In the genomic region with DNA sequence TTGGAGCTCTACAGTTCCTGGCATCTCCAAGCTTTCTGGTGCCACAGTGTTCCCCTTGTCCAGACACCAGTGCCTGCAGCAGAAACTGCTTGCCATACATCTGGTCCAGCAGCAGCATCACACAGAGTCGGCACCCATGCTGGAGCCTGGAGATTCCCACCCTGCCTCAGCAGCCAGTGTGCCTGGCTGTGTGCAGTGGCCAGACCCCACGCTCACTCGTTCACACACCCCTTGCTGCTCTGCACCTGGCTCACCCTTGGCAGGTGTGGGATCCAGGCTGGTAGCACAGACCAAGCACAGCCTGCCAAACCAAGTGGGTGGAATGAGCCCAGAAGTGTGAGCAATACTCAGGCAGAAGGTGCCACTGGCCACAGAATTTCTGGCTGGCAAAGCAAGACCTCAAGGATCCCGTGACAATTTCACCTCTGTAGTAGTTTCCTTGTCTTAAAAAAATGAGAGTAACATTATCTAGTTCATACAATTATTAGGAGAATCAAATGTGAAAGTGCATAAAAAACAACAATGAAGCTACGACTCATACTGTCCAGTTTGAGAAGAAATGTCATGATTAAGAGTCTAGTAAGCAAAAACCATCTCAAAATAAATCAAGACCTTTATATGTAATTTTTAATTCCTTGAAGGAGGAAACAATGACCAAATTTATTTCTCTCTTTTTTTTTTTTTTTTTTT, we compare ENCODE assay signal across 20 cellular contexts. TPM values are rescaled to one million over a fixed set of nuclear protein-coding genes. Genes with fewer than 3 reads are reported as not detected.
DNase-seq lines count a peak whose midpoint lies in the region; ATAC-seq, FAIRE-seq and TF ChIP-seq lines count a peak whose summit lies in the region.
"Had no signal": no experiment of that assay in that cellular context is flagged by ENCODE, and none has a peak within 500 bp of the region (broad histone marks: within the 10 kb centered on the region; RNA-seq: fewer than 3 reads in every experiment).

No MANE protein-coding gene starts in this region.

- H3K36me3 ChIP-seq in MG63 (no peaks in the 10 kb centered on the region), trophoblast cell (ENCODE audit: control insufficient read depth in 1 of 2, insufficient read depth in 2 of 2, low read length in 2 of 2) (no peaks in the 10 kb centered on the region), kidney (ENCODE audit: control insufficient read depth in 1 of 2, insufficient read depth in 2 of 2, low read length in 2 of 2) (no peaks in the 10 kb centered on the region)
- H3K36me3 ChIP-seq: neutrophil, right atrium auricular region, SJCRH30, tibial artery had no signal

- no peak overlapping the region for H2BK5ac ChIP-seq in trophoblast cell (ENCODE audit: low read depth, low read length, poor library complexity)

- peak overlapping the region; percentile 92 for H3K27ac Mint-ChIP-seq in activated CD4-positive, alpha-beta T cell treated with anti-CD3 and anti-CD28 coated beads for 36 hours
- peak overlapping the region; percentile 98 for H3K27ac Mint-ChIP-seq in activated naive CD8-positive, alpha-beta T cell treated with anti-CD3 and anti-CD28 coated beads for 36 hours
- H3K27ac Mint-ChIP-seq: CD14-positive monocyte had no signal

- no peaks in the 10 kb centered on the region for H3K79me2 ChIP-seq in trophoblast cell (ENCODE audit: control insufficient read depth, insufficient read depth, low read length, poor library complexity)

- H3K4me3 ChIP-seq in MG63, result no peak overlapping the region
- no peak overlapping the region for H3K4me3 ChIP-seq in trophoblast cell (ENCODE audit: low read depth, low read length)
- no peak overlapping the region for H3K4me3 ChIP-seq in kidney (ENCODE audit: low read length in 2 of 2)
- H3K4me3 ChIP-seq: coronary artery, GM23248, right atrium auricular region, SJCRH30, tibial artery had no signal

- H3K14ac ChIP-seq in trophoblast cell (ENCODE audit: low read length), result no peak overlapping the region

- H4K12ac ChIP-seq in trophoblast cell (ENCODE audit: low read depth, low read length), result no peak overlapping the region

- H2BK12ac ChIP-seq in trophoblast cell (ENCODE audit: low read length), result no peak overlapping the region

- no peak overlapping the region for H2AK5ac ChIP-seq in trophoblast cell (ENCODE audit: low read length)

- H3K9me3 Mint-ChIP-seq in activated CD4-positive, alpha-beta T cell treated with anti-CD3 and anti-CD28 coated beads for 36 hours (ENCODE audit: low read depth), result peaks cover 6% of the 10 kb centered on the region
- peaks cover 9% of the 10 kb centered on the region for H3K9me3 Mint-ChIP-seq in activated naive CD8-positive, alpha-beta T cell treated with anti-CD3 and anti-CD28 coated beads for 36 hours

- WGBS in trophoblast cell (ENCODE audit: extremely low coverage, insufficient coverage, insufficient read length), result no CpG with 5 or more reads among the region's 5 CpGs

- H3K4me2 ChIP-seq in trophoblast cell (ENCODE audit: low read length), result no peak overlapping the region

- H3K27me3 Mint-ChIP-seq in activated CD4-positive, alpha-beta T cell treated with anti-CD3 and anti-CD28 coated beads for 36 hours, result no peaks in the 10 kb centered on the region
- H3K27me3 Mint-ChIP-seq in activated naive CD8-positive, alpha-beta T cell treated with anti-CD3 and anti-CD28 coated beads for 36 hours, result no peaks in the 10 kb centered on the region

- DNase-seq in activated CD4-positive, alpha-beta T cell treated with anti-CD3 and anti-CD28 coated beads for 36 hours, result peak; percentile 47
- no peak for DNase-seq in activated CD4-positive, alpha-beta T cell treated with anti-CD3 and anti-CD28 coated beads, Interleukin-2, amount 50 U/mL, for 4 hours
- DNase-seq in MG63 (peak; percentile 68), trophoblast cell (no peak), NCI-H748 (lab: John Stamatoyannopoulos, UW; ENCODE audit: unreplicated experiment) (no peak), kidney (no peak)
- DNase-seq in activated naive CD8-positive, alpha-beta T cell treated with anti-CD3 and anti-CD28 coated beads for 36 hours, result no peak
- DNase-seq: GM23248, NCI-H1694 treated with DMSO at 0.1 percent for 48 hours, NCI-H446, SJCRH30, tibial artery had no signal

- no peak overlapping the region for H2BK120ac ChIP-seq in trophoblast cell (ENCODE audit: insufficient read depth, low read length, poor library complexity)

- CTCF ChIA-PET in activated CD4-positive, alpha-beta T cell treated with anti-CD3 and anti-CD28 coated beads for 36 hours (lab: Charles Lee), result interaction anchor here (0.7 to 4.8 kb wide), 12 partner anchors 10 to 77 kb away, joined by 3 to 37 read pairs (median 5); no protein-coding TSS in a partner anchor

- no peak overlapping the region for H4K8ac ChIP-seq in trophoblast cell (ENCODE audit: low read depth, low read length)

- FAIRE-seq in kidney (lab: Jason Lieb, UNC), result no peak
- FAIRE-seq: A204.1, astrocyte, TTC549 had no signal

- H3K4me1 ChIP-seq in trophoblast cell (ENCODE audit: control insufficient read depth in 1 of 2, insufficient read depth in 2 of 2, low read length in 2 of 2), result no peaks in the 10 kb centered on the region
- H3K4me1 ChIP-seq in kidney (ENCODE audit: control insufficient read depth in 1 of 2, insufficient read depth in 1 of 2, low read depth in 1 of 2, low read length in 2 of 2), result no peaks in the 10 kb centered on the region
- H3K4me1 ChIP-seq: right atrium auricular region, tibial artery had no signal

- H3K4me1 Mint-ChIP-seq in activated CD4-positive, alpha-beta T cell treated with anti-CD3 and anti-CD28 coated beads for 36 hours, result peaks cover 64% of the 10 kb centered on the region
- peaks cover 77% of the 10 kb centered on the region for H3K4me1 Mint-ChIP-seq in activated naive CD8-positive, alpha-beta T cell treated with anti-CD3 and anti-CD28 coated beads for 36 hours

- no peak overlapping the region for H2AFZ ChIP-seq in trophoblast cell (ENCODE audit: insufficient read depth, low read length, poor library complexity)
- H2AFZ ChIP-seq: GM23248 had no signal

- H3K27me3 ChIP-seq in MG63 (no peaks in the 10 kb centered on the region), trophoblast cell (ENCODE audit: insufficient read depth, low read length) (no peaks in the 10 kb centered on the region)
- H3K27me3 ChIP-seq: neutrophil, right atrium auricular region, SJCRH30, tibial artery had no signal

- ATAC-seq in activated CD4-positive, alpha-beta T cell treated with anti-CD3 and anti-CD28 coated beads for 36 hours, result no peak
- ATAC-seq in GM21529 (IDR thresholded peaks at IDR 0.05; ENCODE audit: unreplicated experiment), result no peak

- no peak overlapping the region for H3K18ac ChIP-seq in trophoblast cell (ENCODE audit: low read length)

- no peaks in the 10 kb centered on the region for H3K79me1 ChIP-seq in trophoblast cell (ENCODE audit: low read length)

- H4K91ac ChIP-seq in trophoblast cell (ENCODE audit: low read depth, low read length), result no peak overlapping the region

- peak overlapping the region; percentile 44 for H3K9ac ChIP-seq in trophoblast cell (ENCODE audit: low read length)
- no peak overlapping the region for H3K9ac ChIP-seq in kidney (ENCODE audit: low read length in 2 of 2)
- H3K9ac ChIP-seq: GM23248 had no signal

- peaks cover 36% of the 10 kb centered on the region for H3K36me3 Mint-ChIP-seq in activated CD4-positive, alpha-beta T cell treated with anti-CD3 and anti-CD28 coated beads for 36 hours (ENCODE audit: low read depth)
- peaks cover 48% of the 10 kb centered on the region for H3K36me3 Mint-ChIP-seq in activated naive CD8-positive, alpha-beta T cell treated with anti-CD3 and anti-CD28 coated beads for 36 hours
- H3K36me3 Mint-ChIP-seq: CD14-positive monocyte had no signal

- no peak overlapping the region for H3K4ac ChIP-seq in trophoblast cell (ENCODE audit: low read depth, low read length)

- intact Hi-C loops in activated CD4-positive, alpha-beta T cell treated with anti-CD3 and anti-CD28 coated beads for 36 hours (cut with DNase I, micrococcal nuclease), result loop anchor here (2.0 to 5.0 kb wide), 2 partner anchors 51 to 546 kb away; a partner anchor contains a TSS
- intact Hi-C loops in kidney (cut with DNase I), result no loop called here

- H3K23ac ChIP-seq in trophoblast cell (ENCODE audit: low read length), result no peak overlapping the region

- no peak overlapping the region for H3K4me3 Mint-ChIP-seq in activated CD4-positive, alpha-beta T cell treated with anti-CD3 and anti-CD28 coated beads for 36 hours
- H3K4me3 Mint-ChIP-seq in activated naive CD8-positive, alpha-beta T cell treated with anti-CD3 and anti-CD28 coated beads for 36 hours, result peak overlapping the region; percentile 18
- H3K4me3 Mint-ChIP-seq: CD14-positive monocyte had no signal

- H3K27ac ChIP-seq in trophoblast cell (ENCODE audit: low read depth, low read length) (no peak overlapping the region), kidney (ENCODE audit: low read depth in 2 of 2, low read length in 2 of 2) (no peak overlapping the region)
- H3K27ac ChIP-seq: coronary artery, GM23248, neutrophil, right atrium auricular region, SJCRH30, tibial artery had no signal

- no peaks in the 10 kb centered on the region for H3K9me3 ChIP-seq in MG63
- H3K9me3 ChIP-seq in trophoblast cell (ENCODE audit: insufficient read depth, low read depth, low read length), result peaks cover 9% of the 10 kb centered on the region
- H3K9me3 ChIP-seq in kidney (ENCODE audit: control insufficient read depth in 1 of 2, low read length in 2 of 2), result no peaks in the 10 kb centered on the region
- H3K9me3 ChIP-seq: neutrophil, right atrium auricular region, SJCRH30, tibial artery had no signal

- POLR2A ChIA-PET in activated CD4-positive, alpha-beta T cell treated with anti-CD3 and anti-CD28 coated beads for 36 hours (lab: Charles Lee), result interaction anchor here (2.3 kb wide), 1 partner anchor 24 kb away, joined by 16 read pairs; a partner anchor contains a TSS

- TF ChIP-seq CTCF in kidney (IDR thresholded peaks at IDR 0.05; ENCODE audit: borderline replicate concordance, extremely low read depth, insufficient read depth), result no peak

RNA-seq across cellular contexts. Expression of a gene that starts 22.9 kb away (rescaled TPM):
- total RNA-seq in activated CD4-positive, alpha-beta T cell treated with anti-CD3 and anti-CD28 coated beads for 36 hours, result 100 to 1,000 TPM; 313 to 418 TPM
- not detected in 2 replicates for total RNA-seq in MG63 (2014; rRNA removed; shearing (Covaris generic); ENCODE audit: low replicate concordance)
- total RNA-seq in activated naive CD8-positive, alpha-beta T cell treated with anti-CD3 and anti-CD28 coated beads for 36 hours, result 100 to 1,000 TPM; 122 to 123 TPM
- polyA plus RNA-seq in trophoblast cell (2013), result 7.3 and 7.8 TPM in 2 replicates
- total RNA-seq in kidney, result 0.66 TPM
- polyA plus RNA-seq in kidney (ENCODE audit: insufficient read depth, low read depth, low replicate concordance), result 0.54 TPM
- total RNA-seq: GM23248, SJCRH30 had no signal
- polyA plus RNA-seq: CD14-positive monocyte, GM23248 had no signal

RNA-seq across cellular contexts. Expression of a gene that starts 56.4 kb away (rescaled TPM):
- 1 to 10 TPM; 6.5 to 7.4 TPM for total RNA-seq in activated CD4-positive, alpha-beta T cell treated with anti-CD3 and anti-CD28 coated beads for 36 hours
- total RNA-seq in MG63 (2014; rRNA removed; shearing (Covaris generic); ENCODE audit: low replicate concordance), result 1.5 and 2.5 TPM in 2 replicates
- 1 to 10 TPM; 8.1 to 8.5 TPM for total RNA-seq in activated naive CD8-positive, alpha-beta T cell treated with anti-CD3 and anti-CD28 coated beads for 36 hours
- 2.8 and 3.5 TPM in 2 replicates for polyA plus RNA-seq in trophoblast cell (2013)
- total RNA-seq in kidney, result 20.7 TPM
- 148 TPM for polyA plus RNA-seq in kidney (ENCODE audit: insufficient read depth, low read depth, low replicate concordance)

Comparison
In these comparisons a context has a peak if more than half of its experiments do, and no peak if none do; other contexts are left out.
1. DNase-seq: peak in activated CD4-positive, alpha-beta T cell treated with anti-CD3 and anti-CD28 coated beads for 36 hours (single experiment) and MG63 (single experiment); none in activated CD4-positive, alpha-beta T cell treated with anti-CD3 and anti-CD28 coated beads, Interleukin-2, amount 50 U/mL, for 4 hours (0 of 2), activated naive CD8-positive, alpha-beta T cell treated with anti-CD3 and anti-CD28 coated beads for 36 hours (single experiment), trophoblast cell (0 of 2), NCI-H748 (single experiment) and kidney (single experiment).
2. RNA of a gene that starts 22.9 kb away (total RNA-seq): 313 to 418 TPM in activated CD4-positive, alpha-beta T cell treated with anti-CD3 and anti-CD28 coated beads for 36 hours and 122 to 123 TPM in activated naive CD8-positive, alpha-beta T cell treated with anti-CD3 and anti-CD28 coated beads for 36 hours; 0.66 TPM in kidney (single experiment) and not detected in MG63; every median in the first group is over 10 times any median in the second.